ENCODE assay signal across 8 cellular contexts in the genomic region with DNA sequence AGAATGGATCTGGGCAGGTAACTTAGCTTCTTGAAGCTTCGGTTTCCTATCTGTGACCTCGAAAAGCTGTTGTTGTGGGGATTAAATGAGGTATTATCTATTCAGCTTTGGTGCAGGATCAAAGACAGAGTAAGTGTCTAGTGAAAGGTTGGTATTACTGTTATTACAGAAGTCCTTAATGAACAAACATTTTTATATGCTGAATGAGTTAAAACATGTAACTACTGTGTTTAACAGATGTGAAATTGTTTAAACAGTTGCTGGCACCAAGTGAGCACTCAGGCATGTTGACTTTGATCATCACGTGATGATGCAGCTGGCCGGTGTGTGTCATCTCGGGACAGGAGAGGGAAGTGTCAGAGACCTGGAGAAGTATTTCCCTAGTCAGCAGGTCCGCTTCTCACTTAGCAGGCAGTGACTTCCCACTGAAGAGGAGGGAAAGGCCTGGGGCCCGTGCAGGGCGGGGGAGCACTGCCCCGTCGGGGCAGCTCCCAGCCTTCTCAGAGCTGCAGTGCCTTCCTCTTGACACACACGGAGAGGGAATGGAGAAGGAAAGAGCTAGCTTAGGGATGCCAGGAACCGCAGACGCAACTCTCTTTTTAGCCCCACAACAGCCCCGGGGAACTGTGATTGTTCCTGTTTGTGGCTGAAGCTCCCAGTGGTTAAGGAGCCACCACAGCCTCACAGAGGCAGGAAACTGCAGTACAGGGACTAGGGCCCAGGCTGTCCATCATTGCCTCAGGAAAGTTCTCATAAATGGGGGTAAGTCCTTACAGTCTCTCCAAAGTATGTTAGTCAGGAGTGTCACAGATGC. TPM values are rescaled to one million over a fixed set of nuclear protein-coding genes. Genes with fewer than 3 reads are reported as not detected.
DNase-seq lines count a peak whose midpoint lies in the region; ATAC-seq, FAIRE-seq and TF ChIP-seq lines count a peak whose summit lies in the region.

No MANE protein-coding gene starts in this region.

- H3K4me3 ChIP-seq in bronchial epithelial cell (ENCODE audit: low read depth, low read length), result no peak overlapping the region

- H3K36me3 Mint-ChIP-seq in stimulated activated effector memory CD8-positive, alpha-beta T cell treated with anti-CD3 and anti-CD28 coated beads, Interleukin-12 subunit alpha, Interleukin-12 subunit beta, amount 100 ng/mL, for 72 hours, result peaks cover 5% of the 10 kb centered on the region

- no peak overlapping the region for H3K4me3 Mint-ChIP-seq in stimulated activated effector memory CD8-positive, alpha-beta T cell treated with anti-CD3 and anti-CD28 coated beads, Interleukin-12 subunit alpha, Interleukin-12 subunit beta, amount 100 ng/mL, for 72 hours

- CTCF ChIA-PET in HEK293T (lab: Yijun Ruan, JAX), result no interaction called here

- no peaks in the 10 kb centered on the region for H3K27me3 ChIP-seq in bronchial epithelial cell (ENCODE audit: control insufficient read depth, insufficient read depth, low read length)

- ATAC-seq in GM18868 (IDR thresholded peaks at IDR 0.05; ENCODE audit: unreplicated experiment) (peak; percentile 70), HG03378 (IDR thresholded peaks at IDR 0.05; ENCODE audit: unreplicated experiment) (no peak), GM18502 (IDR thresholded peaks at IDR 0.05; ENCODE audit: poor library complexity, unreplicated experiment) (no peak)
- ATAC-seq in stimulated activated effector memory CD8-positive, alpha-beta T cell treated with anti-CD3 and anti-CD28 coated beads, Interleukin-12 subunit alpha, Interleukin-12 subunit beta, amount 100 ng/mL, for 72 hours, result no peak

- H3K27ac Mint-ChIP-seq in stimulated activated effector memory CD8-positive, alpha-beta T cell treated with anti-CD3 and anti-CD28 coated beads, Interleukin-12 subunit alpha, Interleukin-12 subunit beta, amount 100 ng/mL, for 72 hours, result no peak overlapping the region

- FAIRE-seq in bronchial epithelial cell (lab: Jason Lieb, UNC), result peak; percentile 64

- no peaks in the 10 kb centered on the region for H3K9me3 Mint-ChIP-seq in stimulated activated effector memory CD8-positive, alpha-beta T cell treated with anti-CD3 and anti-CD28 coated beads, Interleukin-12 subunit alpha, Interleukin-12 subunit beta, amount 100 ng/mL, for 72 hours

- POLR2A ChIA-PET in HEK293T (lab: Yijun Ruan, JAX), result interaction anchor here (0.7 to 1.0 kb wide), 3 partner anchors 9 to 92 kb away, joined by 3 read pairs; a partner anchor contains a TSS

- peaks cover 5% of the 10 kb centered on the region for H3K36me3 ChIP-seq in bronchial epithelial cell (ENCODE audit: control insufficient read depth, insufficient read depth, low read length)

- no peak for TF ChIP-seq CTCF in bronchial epithelial cell (IDR thresholded peaks at IDR 0.05; ENCODE audit: insufficient read depth, low read length, severe bottlenecking)

- DNase-seq in NCI-H2081 (lab: John Stamatoyannopoulos, UW), result peak; percentile 74 to 89
- peak; percentile 90 for DNase-seq in bronchial epithelial cell (ENCODE audit: low read depth)
- peak; percentile 84 for DNase-seq in mucosa of gallbladder (ENCODE audit: low spot score)
- no peak for DNase-seq in HEK293T (ENCODE audit: extremely low spot score)
- DNase-seq in stimulated activated effector memory CD8-positive, alpha-beta T cell treated with anti-CD3 and anti-CD28 coated beads, Interleukin-12 subunit alpha, Interleukin-12 subunit beta, amount 100 ng/mL, for 72 hours (ENCODE audit: low spot score in 2 of 2), result no peak

- peaks cover 4% of the 10 kb centered on the region for H3K4me1 Mint-ChIP-seq in stimulated activated effector memory CD8-positive, alpha-beta T cell treated with anti-CD3 and anti-CD28 coated beads, Interleukin-12 subunit alpha, Interleukin-12 subunit beta, amount 100 ng/mL, for 72 hours

TF ChIP-seq in HEK293T, 16 proteins besides CTCF, POLR2A, EP300 and RAD21:
- TF ChIP-seq SUZ12 (IDR thresholded peaks at IDR 0.05) (no peak), HDGF (IDR thresholded peaks at IDR 0.05; ENCODE audit: borderline replicate concordance) (no peak), FOXK2 (IDR thresholded peaks at IDR 0.05) (no peak), LEF1 (IDR thresholded peaks at IDR 0.05; ENCODE audit: borderline replicate concordance) (no peak), ELF4 (IDR thresholded peaks at IDR 0.05) (no peak), NFRKB (IDR thresholded peaks at IDR 0.05) (no peak)
- TF ChIP-seq, protein P1, sequence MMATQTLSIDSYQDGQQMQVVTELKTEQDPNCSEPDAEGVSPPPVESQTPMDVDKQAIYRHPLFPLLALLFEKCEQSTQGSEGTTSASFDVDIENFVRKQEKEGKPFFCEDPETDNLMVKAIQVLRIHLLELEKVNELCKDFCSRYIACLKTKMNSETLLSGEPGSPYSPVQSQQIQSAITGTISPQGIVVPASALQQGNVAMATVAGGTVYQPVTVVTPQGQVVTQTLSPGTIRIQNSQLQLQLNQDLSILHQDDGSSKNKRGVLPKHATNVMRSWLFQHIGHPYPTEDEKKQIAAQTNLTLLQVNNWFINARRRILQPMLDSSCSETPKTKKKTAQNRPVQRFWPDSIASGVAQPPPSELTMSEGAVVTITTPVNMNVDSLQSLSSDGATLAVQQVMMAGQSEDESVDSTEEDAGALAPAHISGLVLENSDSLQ (IDR thresholded peaks at IDR 0.05), result no peak

RNA-seq across cellular contexts. Expression of a gene that starts 18.0 kb away (rescaled TPM):
- total RNA-seq in bronchial epithelial cell, result 25.3 and 106 TPM in 2 replicates
- 108 TPM for total RNA-seq in mucosa of gallbladder

RNA-seq across cellular contexts. Expression of a gene that starts 20.8 kb away (rescaled TPM):
- total RNA-seq in bronchial epithelial cell, result 9.5 and 15.1 TPM in 2 replicates
- total RNA-seq in mucosa of gallbladder, result 20.9 TPM

Comparison
In these comparisons a context has a peak if more than half of its experiments do, and no peak if none do; other contexts are left out.
1. DNase-seq: peak in NCI-H2081 (2 of 2), bronchial epithelial cell (single experiment) and mucosa of gallbladder (single experiment); none in HEK293T (single experiment) and stimulated activated effector memory CD8-positive, alpha-beta T cell treated with anti-CD3 and anti-CD28 coated beads, Interleukin-12 subunit alpha, Interleukin-12 subunit beta, amount 100 ng/mL, for 72 hours (0 of 2).